ENCODE assay signal across 21 cellular contexts in the genomic region with DNA sequence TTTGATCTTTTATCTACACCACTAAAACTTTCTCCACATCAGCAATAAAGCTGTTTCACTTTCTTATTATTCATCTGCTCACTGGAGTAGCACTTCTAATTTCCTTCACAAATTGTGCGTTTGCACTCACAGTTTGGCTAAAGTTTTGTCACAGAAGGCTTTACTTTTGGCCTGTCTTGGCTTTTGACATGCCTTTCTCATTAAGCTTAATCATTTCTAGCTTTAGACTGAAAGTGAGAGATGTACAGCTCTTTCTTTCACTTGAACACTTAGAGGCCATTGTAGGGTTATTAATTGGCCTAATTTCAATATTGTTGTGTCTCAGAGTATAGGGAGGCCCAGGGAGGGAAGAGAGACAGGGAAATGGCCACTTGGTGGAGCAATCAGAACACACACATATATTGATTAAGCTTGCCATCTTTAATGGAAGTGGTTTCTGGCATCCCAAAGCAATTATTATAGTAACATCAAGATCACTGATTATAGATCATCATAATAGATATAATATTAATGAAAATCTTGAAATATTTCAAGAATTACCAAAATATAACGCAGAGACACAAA.
DNase-seq lines count a peak whose midpoint lies in the region; ATAC-seq and TF ChIP-seq lines count a peak whose summit lies in the region.
"Had no signal": no experiment of that assay in that cellular context is flagged by ENCODE, and none has a peak within 500 bp of the region (broad histone marks: within the 10 kb centered on the region; RNA-seq: fewer than 3 reads in every experiment).

No MANE protein-coding gene starts in this region.

- no peaks in the 10 kb centered on the region for H3F3A ChIP-seq in SU-DHL-6 (ENCODE audit: insufficient read depth)

- H3K36me3 ChIP-seq in BE2C (no peaks in the 10 kb centered on the region; the same call in 1 of the 2 replicates), HCT116 (ENCODE audit: control insufficient read depth in 1 of 2, insufficient read depth in 2 of 2, low read length in 2 of 2) (no peaks in the 10 kb centered on the region), SU-DHL-6 (ENCODE audit: low read length) (peaks cover 7% of the 10 kb centered on the region)
- H3K36me3 ChIP-seq: HAP-1, transverse colon had no signal

- no peak overlapping the region for H3K4me2 ChIP-seq in HCT116 (ENCODE audit: low read length)
- H3K4me2 ChIP-seq in SU-DHL-6 (ENCODE audit: low read depth, low read length, poor library complexity, severe bottlenecking), result peak overlapping the region; percentile 2

- H3K9ac ChIP-seq in HCT116 (ENCODE audit: low read length), result no peak overlapping the region
- no peak overlapping the region for H3K9ac ChIP-seq in SU-DHL-6 (ENCODE audit: low read length)

- H3K4me1 ChIP-seq in BE2C (no peaks in the 10 kb centered on the region), HCT116 (ENCODE audit: control insufficient read depth in 1 of 2, insufficient read depth in 2 of 2, low read length in 2 of 2) (no peaks in the 10 kb centered on the region)
- H3K4me1 ChIP-seq: HAP-1, psoas muscle, transverse colon had no signal

- RAD21 ChIA-PET in HCT116 (lab: Charles Lee; ENCODE audit: low non-redundant PET in 1 of 2, low total read pairs in 2 of 2, uncharacterized antibody in 2 of 2, unreplicated experiment in 2 of 2), result no interaction called here

- intact Hi-C loops in HCT116 (cut with micrococcal nuclease), result no loop called here

- H3K4me3 ChIP-seq in BE2C (ENCODE audit: low read depth, low read length) (no peak overlapping the region), HCT116 (replicated peaks in 1 of 2; ENCODE audit: low read depth in 1 of 2, low read length in 2 of 2) (no peak overlapping the region), SU-DHL-6 (ENCODE audit: insufficient read depth, low read length, poor library complexity, severe bottlenecking) (no peak overlapping the region), fibroblast of mammary gland (ENCODE audit: control insufficient read depth, low read depth, low read length) (no peak overlapping the region)
- H3K4me3 ChIP-seq: HAP-1, psoas muscle, skin epidermis, transverse colon had no signal

- H3K27me3 ChIP-seq in BE2C, result no peaks in the 10 kb centered on the region
- H3K27me3 ChIP-seq in HCT116 (ENCODE audit: insufficient read depth, low read length), result no peaks in the 10 kb centered on the region
- H3K27me3 ChIP-seq in SU-DHL-6 (ENCODE audit: low read length), result no peaks in the 10 kb centered on the region
- H3K27me3 ChIP-seq: transverse colon had no signal

- H3K9me3 ChIP-seq in BE2C (no peaks in the 10 kb centered on the region), HCT116 (ENCODE audit: control insufficient read depth in 1 of 2, insufficient read depth in 1 of 2, low read depth in 1 of 2, low read length in 2 of 2) (no peaks in the 10 kb centered on the region), SU-DHL-6 (ENCODE audit: insufficient read depth, low read length) (no peaks in the 10 kb centered on the region)
- H3K9me3 ChIP-seq: HAP-1, psoas muscle, transverse colon had no signal

- H3K9me2 ChIP-seq in HCT116 (ENCODE audit: insufficient read depth) (no peaks in the 10 kb centered on the region), SU-DHL-6 (replicated peaks; ENCODE audit: insufficient read depth, low read length) (no peaks in the 10 kb centered on the region)

- no peaks in the 10 kb centered on the region for H3K79me2 ChIP-seq in HCT116 (ENCODE audit: insufficient read depth, low read length)
- H3K79me2 ChIP-seq in SU-DHL-6 (ENCODE audit: insufficient read depth, low read length), result no peaks in the 10 kb centered on the region

- no peak overlapping the region for H3K27ac ChIP-seq in HCT116 (ENCODE audit: low read depth, low read length)
- peak overlapping the region; percentile 6; the same call in 1 of the 2 replicates for H3K27ac ChIP-seq in SU-DHL-6 (ENCODE audit: low read depth, low read length)
- H3K27ac ChIP-seq in substantia nigra (ENCODE audit: low read depth, low read length, poor library complexity, severe bottlenecking), result no peak overlapping the region
- H3K27ac ChIP-seq: psoas muscle, skin epidermis, transverse colon had no signal

- POLR2A ChIA-PET in HCT116 (lab: Charles Lee), result no interaction called here

- H4K20me1 ChIP-seq in HCT116 (ENCODE audit: insufficient read depth), result no peaks in the 10 kb centered on the region
- no peaks in the 10 kb centered on the region for H4K20me1 ChIP-seq in SU-DHL-6 (ENCODE audit: low read depth, low read length)

- 0 out of 2 replicates have a peak, but pooled peaks have one; percentile 36 for TF ChIP-seq RAD21 in HCT116 (IDR thresholded peaks at IDR 0.05; ENCODE audit: low read depth)

- TF ChIP-seq CTCF in BE2C (IDR thresholded peaks at IDR 0.05; ENCODE audit: low read depth, low read length) (peak; percentile 43), HCT116 (IDR thresholded peaks at IDR 0.05 in 2 of 3, conservative IDR thresholded peaks at IDR 0.05 in 1 of 3; ENCODE audit: borderline replicate concordance in 1 of 3, insufficient read depth in 1 of 3, low read depth in 2 of 3, low read length in 2 of 3) (no peak; a peak in 1 of 6 replicates), SU-DHL-6 (IDR thresholded peaks at IDR 0.05; ENCODE audit: insufficient read depth, low read length, poor library complexity, severe bottlenecking) (no peak), fibroblast of mammary gland (conservative IDR thresholded peaks at IDR 0.05; ENCODE audit: control insufficient read depth, insufficient read depth, low read depth, low read length) (peak; percentile 17)

- ATAC-seq in HCT116, result peak; percentile 63
- no peak for ATAC-seq in GM18511 (IDR thresholded peaks at IDR 0.05; ENCODE audit: unreplicated experiment)
- no peak for ATAC-seq in HG02759 (IDR thresholded peaks at IDR 0.05; ENCODE audit: unreplicated experiment)
- ATAC-seq: activated naive CD4-positive, alpha-beta T cell treated with anti-CD3 and anti-CD28 coated beads, Interleukin-2, amount 50 U/mL, for 72 hours; left lobe of liver; psoas muscle had no signal

- no peak for TF ChIP-seq POLR2A in HCT116 (IDR thresholded peaks at IDR 0.05; ENCODE audit: borderline replicate concordance, extremely low read depth, insufficient read depth, insufficient read length)

- DNase-seq in BE2C, result no peak
- no peak for DNase-seq in HCT116 (ENCODE audit: low read depth, low spot score)
- DNase-seq in fibroblast of mammary gland (ENCODE audit: low read depth), result peak; percentile 11
- no peak for DNase-seq in substantia nigra (lab: John Stamatoyannopoulos, UW)
- DNase-seq in activated CD8-positive, alpha-beta memory T cell treated with anti-CD3 and anti-CD28 coated beads, Interleukin-2, amount 50 U/mL, for 4 hours, result no peak
- DNase-seq: activated CD4-positive, CD25-positive, alpha-beta regulatory T cell; Calu3; midbrain; NCI-H1092; NCI-H510A; psoas muscle; SHP77 treated with DMSO at 0.1 percent for 48 hours; stimulated activated CD4-positive, alpha-beta T cell treated with anti-CD3 and anti-CD28 coated beads, Interleukin-2, amount 100 ng/mL, for 48 hours; transverse colon had no signal

- CTCF ChIA-PET in HCT116 (lab: Charles Lee), result interaction anchor here (1.8 kb wide), 1 partner anchor 1215 kb away, joined by 7 read pairs; no protein-coding TSS in a partner anchor

- BruUV-seq in HCT116 (replicated peaks; lab: Mats Ljungman, UMichigan), result no TSS peak

- H2AFZ ChIP-seq in HCT116 (ENCODE audit: low read depth, low read length, poor library complexity, severe bottlenecking) (no peak overlapping the region), SU-DHL-6 (ENCODE audit: low read depth, low read length, severe bottlenecking) (no peak overlapping the region)

TF ChIP-seq in HCT116, 20 proteins besides CTCF, POLR2A, EP300 and RAD21 (continues in another document):
- no peak for TF ChIP-seq CEBPB (IDR thresholded peaks at IDR 0.05; ENCODE audit: low read depth)
- TF ChIP-seq EZH2phosphoT487 (IDR thresholded peaks at IDR 0.05; ENCODE audit: borderline replicate concordance), result no peak
- no peak for TF ChIP-seq SIN3A (IDR thresholded peaks at IDR 0.05; ENCODE audit: low read depth)
- TF ChIP-seq SRF (IDR thresholded peaks at IDR 0.05; ENCODE audit: low read depth), result no peak
- no peak for TF ChIP-seq CBX3 (IDR thresholded peaks at IDR 0.05; ENCODE audit: low read depth)
- TF ChIP-seq, protein P1, sequence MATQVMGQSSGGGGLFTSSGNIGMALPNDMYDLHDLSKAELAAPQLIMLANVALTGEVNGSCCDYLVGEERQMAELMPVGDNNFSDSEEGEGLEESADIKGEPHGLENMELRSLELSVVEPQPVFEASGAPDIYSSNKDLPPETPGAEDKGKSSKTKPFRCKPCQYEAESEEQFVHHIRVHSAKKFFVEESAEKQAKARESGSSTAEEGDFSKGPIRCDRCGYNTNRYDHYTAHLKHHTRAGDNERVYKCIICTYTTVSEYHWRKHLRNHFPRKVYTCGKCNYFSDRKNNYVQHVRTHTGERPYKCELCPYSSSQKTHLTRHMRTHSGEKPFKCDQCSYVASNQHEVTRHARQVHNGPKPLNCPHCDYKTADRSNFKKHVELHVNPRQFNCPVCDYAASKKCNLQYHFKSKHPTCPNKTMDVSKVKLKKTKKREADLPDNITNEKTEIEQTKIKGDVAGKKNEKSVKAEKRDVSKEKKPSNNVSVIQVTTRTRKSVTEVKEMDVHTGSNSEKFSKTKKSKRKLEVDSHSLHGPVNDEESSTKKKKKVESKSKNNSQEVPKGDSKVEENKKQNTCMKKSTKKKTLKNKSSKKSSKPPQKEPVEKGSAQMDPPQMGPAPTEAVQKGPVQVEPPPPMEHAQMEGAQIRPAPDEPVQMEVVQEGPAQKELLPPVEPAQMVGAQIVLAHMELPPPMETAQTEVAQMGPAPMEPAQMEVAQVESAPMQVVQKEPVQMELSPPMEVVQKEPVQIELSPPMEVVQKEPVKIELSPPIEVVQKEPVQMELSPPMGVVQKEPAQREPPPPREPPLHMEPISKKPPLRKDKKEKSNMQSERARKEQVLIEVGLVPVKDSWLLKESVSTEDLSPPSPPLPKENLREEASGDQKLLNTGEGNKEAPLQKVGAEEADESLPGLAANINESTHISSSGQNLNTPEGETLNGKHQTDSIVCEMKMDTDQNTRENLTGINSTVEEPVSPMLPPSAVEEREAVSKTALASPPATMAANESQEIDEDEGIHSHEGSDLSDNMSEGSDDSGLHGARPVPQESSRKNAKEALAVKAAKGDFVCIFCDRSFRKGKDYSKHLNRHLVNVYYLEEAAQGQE (IDR thresholded peaks at IDR 0.05; ENCODE audit: low read depth), result no peak
- TF ChIP-seq POLR2AphosphoS5 (IDR thresholded peaks at IDR 0.05; ENCODE audit: low read depth, low read length), result no peak
- no peak for TF ChIP-seq TCF7L2 (IDR thresholded peaks at IDR 0.05; ENCODE audit: borderline replicate concordance, extremely low read depth, insufficient read depth, insufficient read length)

Comparison
In these comparisons a context has a peak if more than half of its experiments do, and no peak if none do; other contexts are left out.
1. CTCF ChIP-seq: peak in BE2C (single experiment) and fibroblast of mammary gland (single experiment); none in HCT116 (0 of 3) and SU-DHL-6 (single experiment).